ENCODE assay signal across 8 cellular contexts in the genomic region with DNA sequence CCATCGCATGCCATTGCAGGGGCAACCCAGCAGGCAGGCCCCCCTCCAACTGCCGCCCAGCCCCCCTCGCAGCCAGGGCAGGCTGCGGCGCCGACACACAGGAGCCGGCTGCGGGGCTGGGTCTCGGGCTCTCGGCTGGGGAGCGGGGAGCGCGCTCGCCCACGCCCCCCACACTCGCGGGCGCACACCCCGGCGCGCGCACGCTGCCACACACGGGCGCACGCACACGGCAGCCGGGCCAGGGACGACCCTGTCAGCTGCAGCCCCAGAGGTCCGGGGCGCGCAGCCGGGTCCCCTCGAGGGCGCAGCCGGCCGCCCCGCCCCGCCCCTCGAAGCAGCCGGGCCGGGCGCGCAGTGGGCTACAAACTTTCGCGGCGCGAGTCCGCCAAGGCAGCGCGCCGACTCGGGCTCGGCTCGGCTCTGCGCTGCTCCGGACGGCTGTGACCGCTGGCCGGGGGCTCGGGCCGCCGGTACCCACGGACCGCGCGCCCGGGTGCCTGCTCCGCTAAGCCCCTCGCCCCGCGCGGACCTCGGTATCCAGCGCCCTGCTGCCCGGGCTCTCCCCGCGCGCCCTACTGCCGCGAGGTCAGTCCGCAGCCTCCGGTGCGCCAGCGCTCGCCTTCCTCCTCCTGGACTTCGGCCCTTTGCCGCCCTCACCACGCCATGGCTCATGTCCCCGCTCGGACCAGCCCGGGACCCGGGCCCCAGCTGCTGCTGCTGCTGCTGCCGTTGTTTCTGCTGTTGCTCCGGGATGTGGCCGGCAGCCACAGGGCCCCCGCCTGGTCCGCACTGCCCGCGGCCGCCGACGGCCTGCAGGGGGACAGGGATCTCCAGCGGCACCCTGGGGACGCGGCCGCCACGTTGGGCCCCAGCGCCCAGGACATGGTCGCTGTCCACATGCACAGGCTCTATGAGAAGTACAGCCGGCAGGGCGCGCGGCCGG.
DNase-seq lines count a peak whose midpoint lies in the region.

A gene with protein sequence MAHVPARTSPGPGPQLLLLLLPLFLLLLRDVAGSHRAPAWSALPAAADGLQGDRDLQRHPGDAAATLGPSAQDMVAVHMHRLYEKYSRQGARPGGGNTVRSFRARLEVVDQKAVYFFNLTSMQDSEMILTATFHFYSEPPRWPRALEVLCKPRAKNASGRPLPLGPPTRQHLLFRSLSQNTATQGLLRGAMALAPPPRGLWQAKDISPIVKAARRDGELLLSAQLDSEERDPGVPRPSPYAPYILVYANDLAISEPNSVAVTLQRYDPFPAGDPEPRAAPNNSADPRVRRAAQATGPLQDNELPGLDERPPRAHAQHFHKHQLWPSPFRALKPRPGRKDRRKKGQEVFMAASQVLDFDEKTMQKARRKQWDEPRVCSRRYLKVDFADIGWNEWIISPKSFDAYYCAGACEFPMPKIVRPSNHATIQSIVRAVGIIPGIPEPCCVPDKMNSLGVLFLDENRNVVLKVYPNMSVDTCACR (plus strand): TSS at position 209 of the 943 bp plus-strand sequence. CDS start 455 bp downstream, at position 664.

- no peaks in the 10 kb centered on the region for H3K9me3 Mint-ChIP-seq in activated naive CD8-positive, alpha-beta T cell (ENCODE audit: low read depth)

- peaks cover 5% of the 10 kb centered on the region for H3K27me3 Mint-ChIP-seq in activated naive CD8-positive, alpha-beta T cell

- no peaks in the 10 kb centered on the region for H3K36me3 Mint-ChIP-seq in activated naive CD8-positive, alpha-beta T cell

- peak within 1 kb of the TSS; percentile 91 for H3K4me3 Mint-ChIP-seq in activated naive CD8-positive, alpha-beta T cell

- peak within 1 kb of the TSS; percentile 70 for H3K27ac Mint-ChIP-seq in activated naive CD8-positive, alpha-beta T cell

- H3K4me1 Mint-ChIP-seq in activated naive CD8-positive, alpha-beta T cell (ENCODE audit: low read depth), result peaks cover 27% of the 10 kb centered on the region

- DNase-seq in HuH-7 (ENCODE audit: low spot score), result peak; percentile 29
- peak; percentile 38 for DNase-seq in iPS-NIHi7 (ENCODE audit: extremely low spot score)
- peak; percentile 22 for DNase-seq in stimulated activated CD8-positive, alpha-beta memory T cell treated with anti-CD3 and anti-CD28 coated beads, Interleukin-4, amount 100 ng/mL, for 24 hours (ENCODE audit: low read depth)
- DNase-seq in effector CD8-positive, alpha-beta T cell (lab: John Stamatoyannopoulos, UW), result no peak
- DNase-seq in GM19238 (ENCODE audit: insufficient read length, low spot score), result no peak
- no peak for DNase-seq in NCI-H69 (lab: John Stamatoyannopoulos, UW)
- DNase-seq in foreskin melanocyte, result no peak

Comparison
In these comparisons a context has a peak if more than half of its experiments do, and no peak if none do; other contexts are left out.
1. DNase-seq: peak in HuH-7 (single experiment), iPS-NIHi7 (single experiment) and stimulated activated CD8-positive, alpha-beta memory T cell treated with anti-CD3 and anti-CD28 coated beads, Interleukin-4, amount 100 ng/mL, for 24 hours (single experiment); none in effector CD8-positive, alpha-beta T cell (single experiment), GM19238 (single experiment), NCI-H69 (single experiment) and foreskin melanocyte (single experiment).